Comparison of ENCODE assay signal across 15 cellular contexts in genomic region chr5:139525586-139526308, GRCh38. TPM values are rescaled to one million over a fixed set of nuclear protein-coding genes. Genes with fewer than 3 reads are reported as not detected.
DNase-seq lines count a peak whose midpoint lies in the region; ATAC-seq, FAIRE-seq and TF ChIP-seq lines count a peak whose summit lies in the region.
"Not testable (repeated sequence)": the region's sequence is repeated elsewhere in the genome, so short reads cannot be mapped to it uniquely, and the experiment has no call there.
"Had no signal": no experiment of that assay in that cellular context is flagged by ENCODE, and none has a peak within 500 bp of the region (broad histone marks: within the 10 kb centered on the region; RNA-seq: fewer than 3 reads in every experiment).

No MANE protein-coding gene starts in this region.

- not testable (repeated sequence) for FAIRE-seq in GM12878 (lab: Jason Lieb, UNC)

- POLR2A ChIA-PET in GM12878 (lab: Charles Lee): interaction anchor here (0.6 to 3.1 kb wide), 14 partner anchors 7 to 127 kb away, joined by 3 to 25 read pairs (median 4); partner anchors contain the start of genes CXXC5, ECSCR and UBE2D2

- not testable (repeated sequence) for H3K79me2 ChIP-seq in DOHH2 (ENCODE audit: control insufficient read depth, low read length)
- peaks cover 24% of the 10 kb centered on the region for H3K79me2 ChIP-seq in GM12878 (ENCODE audit: control insufficient read depth, insufficient read depth, low read length)

- H3K27ac ChIP-seq in DOHH2 (ENCODE audit: low read depth, low read length): peak overlapping the region; percentile 56
- peak overlapping the region; percentile 59 for H3K27ac ChIP-seq in GM12878 (ENCODE audit: control insufficient read depth, insufficient read depth)
- peak overlapping the region in 3 of 4 donors; percentile 32 to 66 (median 55) for H3K27ac ChIP-seq in esophagus squamous epithelium
- H3K27ac ChIP-seq in mucosa of rectum (ENCODE audit: low read depth in 2 of 2, low read length in 2 of 2): peak overlapping the region; percentile 77 to 78
- H3K27ac ChIP-seq in spleen: peak overlapping the region in 5 of 8 donors; percentile 13 to 61 (median 20)

- not testable (repeated sequence) for TF ChIP-seq RAD21 in GM12878 (IDR thresholded peaks at IDR 0.05; ENCODE audit: insufficient read depth, low read depth, low read length)

- H3K4me2 ChIP-seq in DOHH2 (ENCODE audit: low read length) (peak overlapping the region; percentile 60), GM12878 (ENCODE audit: control insufficient read depth, insufficient read depth) (peak overlapping the region; percentile 71)

- not testable (repeated sequence) for H3K9me2 ChIP-seq in DOHH2 (replicated peaks; ENCODE audit: control insufficient read depth, low read length)

- not testable (repeated sequence) for H3K27me3 ChIP-seq in DOHH2 (ENCODE audit: control insufficient read depth, low read length); GM12878 (replicated peaks in 1 of 2; ENCODE audit: control insufficient read depth in 2 of 2, insufficient read depth in 2 of 2, low read length in 1 of 2); esophagus squamous epithelium; mucosa of rectum (ENCODE audit: control insufficient read depth in 2 of 2, insufficient read depth in 2 of 2, low read length in 2 of 2); spleen (replicated peaks in 1 of 7)

- H3K36me3 ChIP-seq in DOHH2 (ENCODE audit: control insufficient read depth, low read length); GM12878 (ENCODE audit: control insufficient read depth in 2 of 2, insufficient read depth in 2 of 2, low read length in 1 of 2); esophagus squamous epithelium; mucosa of rectum (ENCODE audit: control insufficient read depth in 2 of 2, insufficient read depth in 2 of 2, low read length in 2 of 2); spleen: not testable (repeated sequence)

- TF ChIP-seq POLR2A in GM12878 (IDR thresholded peaks at IDR 0.05; ENCODE audit: low read depth, low read length); esophagus squamous epithelium (IDR thresholded peaks at IDR 0.05); spleen (IDR thresholded peaks at IDR 0.05): not testable (repeated sequence)

- H3K4me1 ChIP-seq in DOHH2 (ENCODE audit: control insufficient read depth, low read length): peaks cover 47% of the 10 kb centered on the region
- peaks cover 28% of the 10 kb centered on the region for H3K4me1 ChIP-seq in GM12878 (ENCODE audit: control insufficient read depth, insufficient read depth, low read length)
- peaks cover 0 to 37% (median 16%) of the 10 kb centered on the region in 3 donors for H3K4me1 ChIP-seq in esophagus squamous epithelium
- H3K4me1 ChIP-seq in mucosa of rectum (ENCODE audit: control insufficient read depth in 2 of 2, insufficient read depth in 2 of 2, low read length in 2 of 2): peaks cover 25 to 33% of the 10 kb centered on the region in 2 donors
- H3K4me1 ChIP-seq in spleen: peaks cover 0 to 11% (median 0%) of the 10 kb centered on the region in 6 donors

- peak; percentile 45 for ATAC-seq in GM18909 (IDR thresholded peaks at IDR 0.05; ENCODE audit: poor library complexity, unreplicated experiment)
- peak; percentile 32 for ATAC-seq in GM21825 (IDR thresholded peaks at IDR 0.05; ENCODE audit: unreplicated experiment)
- ATAC-seq in HG03432 (IDR thresholded peaks at IDR 0.05; ENCODE audit: unreplicated experiment): peak; percentile 62
- ATAC-seq in GM12878: peak; percentile 55

- H3F3A ChIP-seq in DOHH2 (ENCODE audit: control insufficient read depth, insufficient read depth): not testable (repeated sequence)

- TF ChIP-seq EP300 in GM12878 (IDR thresholded peaks at IDR 0.05; ENCODE audit: borderline replicate concordance in 1 of 2, control insufficient read depth in 1 of 2, low read depth in 2 of 2, low read length in 2 of 2): not testable (repeated sequence)

- not testable (repeated sequence) for TF ChIP-seq CTCF in DOHH2 (IDR thresholded peaks at IDR 0.05; ENCODE audit: low read depth, low read length, poor library complexity, severe bottlenecking); GM12878 (IDR thresholded peaks at IDR 0.05 in 2 of 3, conservative IDR thresholded peaks at IDR 0.05 in 1 of 3; ENCODE audit: control insufficient read depth in 2 of 3, extremely low read depth in 1 of 3, insufficient read depth in 1 of 3, low read depth in 3 of 3, low read length in 3 of 3); esophagus squamous epithelium (IDR thresholded peaks at IDR 0.05); spleen (IDR thresholded peaks at IDR 0.05 in 8 of 11, conservative IDR thresholded peaks at IDR 0.05 in 3 of 11)

- in situ Hi-C loops in GM12878 (cut with MboI): not testable (repeated sequence)

- H3K4me3 ChIP-seq in DOHH2 (ENCODE audit: low read length) (peak overlapping the region; percentile 61), GM12878 (peak overlapping the region; percentile 57), mucosa of rectum (ENCODE audit: low read length in 2 of 2) (peak overlapping the region in 1 of 2 donors; percentile 31)
- H3K4me3 ChIP-seq in esophagus squamous epithelium, spleen: not testable (repeated sequence)

- DNase-seq in GM12878 (ENCODE audit: low read depth, low spot score); esophagus squamous epithelium (lab: John Stamatoyannopoulos, UW): not testable (repeated sequence)
- DNase-seq in spleen: peak; percentile 69

- H2AFZ ChIP-seq in GM12878 (ENCODE audit: control insufficient read depth, low read depth, low read length): peak overlapping the region; percentile 59

- peak overlapping the region; percentile 71 for H3K9ac ChIP-seq in GM12878 (ENCODE audit: control insufficient read depth, insufficient read depth, low read length)
- H3K9ac ChIP-seq in mucosa of rectum (ENCODE audit: low read depth in 1 of 2, low read length in 2 of 2): peak overlapping the region in 1 of 2 donors; percentile 33

- BruUV-seq in GM12878 (replicated peaks; lab: Mats Ljungman, UMichigan): not testable (repeated sequence)

- SMC1A ChIA-PET in GM12878 (lab: Charles Lee; ENCODE audit: uncharacterized antibody, unreplicated experiment): interaction anchor here (0.6 to 2.0 kb wide), 7 partner anchors 33 to 107 kb away, joined by 3 to 8 read pairs (median 4); no protein-coding TSS in a partner anchor

- RAD21 ChIA-PET in GM12878 (lab: Charles Lee; ENCODE audit: unreplicated experiment): interaction anchor here (0.8 to 3.7 kb wide), 7 partner anchors 22 to 250 kb away, joined by 3 to 39 read pairs (median 5); partner anchors contain the start of gene UBE2D2

- intact Hi-C loops in GM12878 (cut with micrococcal nuclease; ENCODE audit: unreplicated experiment): loop anchor here (5.0 kb wide), 1 partner anchor 248 kb away; no protein-coding TSS in a partner anchor
- intact Hi-C loops in esophagus squamous epithelium (cut with DNase I); spleen (cut with DNase I; ENCODE audit: low total_unique reads): not testable (repeated sequence)

- not testable (repeated sequence) for H3K9me3 ChIP-seq in DOHH2 (ENCODE audit: control insufficient read depth, insufficient read depth, low read length); GM12878 (replicated peaks; ENCODE audit: control insufficient read depth, insufficient read depth, low read length); esophagus squamous epithelium; mucosa of rectum (ENCODE audit: control insufficient read depth in 2 of 2, low read length in 2 of 2); spleen

- 36% methylated on average over 12 of the region's 12 CpGs for WGBS in GM12878 (ENCODE audit: insufficient coverage, insufficient replicate concordance, low lambda C conversion rate, missing lambda C conversion rate)
- 33 to 48% methylated on average over 12 of the region's 12 CpGs for WGBS in esophagus squamous epithelium, 2 donors
- WGBS in spleen, 5 donors: 79 to 84% (median 83%) methylated on average over 12 of the region's 12 CpGs

- not testable (repeated sequence) for H4K20me1 ChIP-seq in DOHH2 (ENCODE audit: control insufficient read depth, insufficient read depth, low read depth, low read length); GM12878 (ENCODE audit: control insufficient read depth, insufficient read depth)

- CTCF ChIA-PET in GM12878 (lab: Yijun Ruan, JAX): interaction anchor here (0.6 to 3.3 kb wide), 6 partner anchors 12 to 238 kb away, joined by 3 to 17 read pairs (median 5); no protein-coding TSS in a partner anchor

RNA-seq across cellular contexts. Expression of gene UBE2D2, which starts 35.4 kb away (rescaled TPM):
- total RNA-seq in GM12878 (2013; cell fraction: nucleolus; rRNA removed): 91.1 and 104 TPM in 2 replicates
- total RNA-seq in GM12878 (2014; rRNA removed): 93.1 and 107 TPM in 2 replicates
- total RNA-seq in GM12878 (2014; rRNA removed; fragmentation: Illumina TruSeq; extraction: Trizol): 134 and 136 TPM in 2 replicates
- total RNA-seq in GM12878 (2021): 166 and 174 TPM in 2 replicates
- 146 TPM for polyA plus RNA-seq in GM12878 (2011; ENCODE audit: low read depth)
- polyA plus RNA-seq in GM12878 (2011; rRNA removed): 139 and 185 TPM in 2 replicates
- 40.9 and 52.0 TPM in 2 replicates for polyA plus RNA-seq in GM12878 (2011; cell fraction: cytosol; rRNA removed)
- polyA plus RNA-seq in GM12878 (2011; cell fraction: nucleus; rRNA removed): 40.3 and 44.3 TPM in 2 replicates
- 193 and 217 TPM in 2 replicates for polyA plus RNA-seq in GM12878 (2012)
- 120 and 151 TPM in 2 replicates for polyA plus RNA-seq in GM12878 (2014; fragmentation: Illumina TruSeq; extraction: Trizol)
- polyA plus RNA-seq in GM12878 (2014; fragmentation: Nextera tagmentation; extraction: Ambion mirVana): 100 to 1,000 TPM in 1 of 2 experiments, 10 to 100 TPM in 1; 58.6 to 120 TPM
- 79.2 and 99.2 TPM in 2 replicates for polyA plus RNA-seq in GM12878 (2014; rRNA removed)
- 100 to 1,000 TPM; 227 to 245 TPM for polyA plus RNA-seq in GM12878 (2016; fragmentation: Nextera tagmentation; extraction: Ambion mirVana)
- polyA minus RNA-seq in GM12878 (2011; rRNA and poly(A)+ RNA removed): 52.8 and 83.5 TPM in 2 replicates
- 31.5 and 44.0 TPM in 2 replicates for polyA minus RNA-seq in GM12878 (2011; cell fraction: cytosol; rRNA and poly(A)+ RNA removed)
- polyA minus RNA-seq in GM12878 (2011; cell fraction: nucleus; rRNA and poly(A)+ RNA removed): 20.8 and 43.4 TPM in 2 replicates
- 10 to 100 TPM; 63.7 to 85.4 (median 81.1) TPM for total RNA-seq in esophagus squamous epithelium
- total RNA-seq in spleen: 100 to 1,000 TPM in 2 of 7 donors, 10 to 100 TPM in 5; 64.3 to 120 (median 94.3) TPM
- polyA plus RNA-seq in spleen: 100 to 1,000 TPM; 101 to 132 (median 103) TPM

RNA-seq across cellular contexts. Expression of gene STING1, which starts 43.2 kb away (rescaled TPM):
- total RNA-seq in GM12878 (2013; cell fraction: nucleolus; rRNA removed): 30.9 and 35.8 TPM in 2 replicates
- total RNA-seq in GM12878 (2014; rRNA removed) (43.8 and 48.5 TPM in 2 replicates), GM12878 (2014; rRNA removed; fragmentation: Illumina TruSeq; extraction: Trizol) (16.5 and 17.1 TPM in 2 replicates), GM12878 (2021) (49.6 and 53.3 TPM in 2 replicates), esophagus squamous epithelium (10 to 100 TPM; 33.0 to 49.6 (median 38.6) TPM), spleen (100 to 1,000 TPM in 6 of 7 donors, 10 to 100 TPM in 1; 99.7 to 166 (median 130) TPM)
- 10.5 TPM for polyA plus RNA-seq in GM12878 (2011; ENCODE audit: low read depth)
- polyA plus RNA-seq in GM12878 (2011; rRNA removed) (8.3 and 20.2 TPM in 2 replicates), GM12878 (2014; fragmentation: Illumina TruSeq; extraction: Trizol) (27.7 and 34.1 TPM in 2 replicates), GM12878 (2014; fragmentation: Nextera tagmentation; extraction: Ambion mirVana) (10 to 100 TPM; 10.1 to 12.1 TPM), GM12878 (2014; rRNA removed) (47.9 and 59.8 TPM in 2 replicates), GM12878 (2016; fragmentation: Nextera tagmentation; extraction: Ambion mirVana) (10 to 100 TPM; 49.3 to 56.1 TPM), spleen (10 to 100 TPM; 24.2 to 49.8 (median 43.6) TPM)
- polyA plus RNA-seq in GM12878 (2011; cell fraction: cytosol; rRNA removed): 22.6 and 29.8 TPM in 2 replicates
- 62.4 and 77.1 TPM in 2 replicates for polyA plus RNA-seq in GM12878 (2011; cell fraction: nucleus; rRNA removed)
- 14.5 and 19.3 TPM in 2 replicates for polyA plus RNA-seq in GM12878 (2012)
- 15.2 and 25.7 TPM in 2 replicates for polyA minus RNA-seq in GM12878 (2011; rRNA and poly(A)+ RNA removed)
- polyA minus RNA-seq in GM12878 (2011; cell fraction: cytosol; rRNA and poly(A)+ RNA removed): 11.6 and 16.9 TPM in 2 replicates
- polyA minus RNA-seq in GM12878 (2011; cell fraction: nucleus; rRNA and poly(A)+ RNA removed): 17.8 and 22.0 TPM in 2 replicates

RNA-seq across cellular contexts. Expression of gene SMIM33, which starts 54.9 kb away (rescaled TPM):
- total RNA-seq in GM12878 (2013; cell fraction: nucleolus; rRNA removed): 0.19 TPM in 1 of 2 replicates, not detected in the other
- total RNA-seq in GM12878 (2014; rRNA removed) (0.05 TPM in 1 of 2 replicates, not detected in the other), GM12878 (2014; rRNA removed; fragmentation: Illumina TruSeq; extraction: Trizol) (0.04 TPM in 1 of 2 replicates, not detected in the other), GM12878 (2021) (not detected in 2 replicates), esophagus squamous epithelium (not detected), spleen (under 1 TPM in 1 of 7 donors, not detected in 6; 0.24 TPM)
- not detected for polyA plus RNA-seq in GM12878 (2011; ENCODE audit: low read depth)
- polyA plus RNA-seq in GM12878 (2011; rRNA removed) (not detected in 2 replicates), GM12878 (2014; fragmentation: Illumina TruSeq; extraction: Trizol) (0.03 TPM in 1 of 2 replicates, not detected in the other), GM12878 (2014; fragmentation: Nextera tagmentation; extraction: Ambion mirVana) (under 1 TPM in 1 of 2 experiments, not detected in 1; 0.09 TPM), GM12878 (2014; rRNA removed) (0.04 TPM in 1 of 2 replicates, not detected in the other), GM12878 (2016; fragmentation: Nextera tagmentation; extraction: Ambion mirVana) (under 1 TPM; 0.12 to 0.25 TPM), spleen (under 1 TPM in 1 of 3 donors, not detected in 2; 0.03 TPM)
- polyA plus RNA-seq in GM12878 (2011; cell fraction: cytosol; rRNA removed): not detected in 2 replicates
- not detected in 2 replicates for polyA plus RNA-seq in GM12878 (2011; cell fraction: nucleus; rRNA removed)
- not detected in 2 replicates for polyA plus RNA-seq in GM12878 (2012)
- polyA minus RNA-seq in GM12878 (2011; rRNA and poly(A)+ RNA removed): not detected in 2 replicates
- polyA minus RNA-seq in GM12878 (2011; cell fraction: cytosol; rRNA and poly(A)+ RNA removed): not detected in 2 replicates
- polyA minus RNA-seq in GM12878 (2011; cell fraction: nucleus; rRNA and poly(A)+ RNA removed): not detected in 2 replicates
- total RNA-seq: A673, bronchial epithelial cell, lung, occipital lobe, PC-9, right atrium auricular region, temporal lobe had no signal

Comparison
In these comparisons a context has a peak if more than half of its experiments do, and no peak if none do; other contexts are left out.
1. H3K27ac ChIP-seq: peak in every context shown above with its lines; median percentile 78 in mucosa of rectum; 59 in GM12878; 56 in DOHH2; 55 in esophagus squamous epithelium; 20 in spleen.